In the genomic region with DNA sequence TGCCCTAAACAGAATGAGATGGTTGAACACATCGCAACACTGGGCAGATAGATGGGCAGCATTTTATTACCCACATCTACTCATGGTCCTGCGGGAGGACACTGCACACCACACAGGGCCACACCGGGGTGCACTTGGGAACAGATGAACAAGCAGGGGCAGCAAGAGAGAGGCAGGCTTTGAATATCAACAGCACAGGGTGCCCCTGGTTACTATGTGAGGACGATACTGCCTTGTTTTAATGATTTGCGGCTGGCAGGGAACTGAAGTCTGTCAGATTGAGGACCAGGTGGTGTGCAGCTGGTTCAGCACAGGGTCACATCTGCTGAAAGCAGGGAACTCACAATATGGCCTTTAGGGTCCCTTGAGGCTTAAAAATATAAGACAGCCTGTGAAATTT, we compare ENCODE assay signal across 1 cellular context.
TF ChIP-seq lines count a peak whose summit lies in the region.

No MANE protein-coding gene starts in this region.

TF ChIP-seq in GM12878, 131 proteins besides CTCF, POLR2A, EP300 and RAD21 (continued from another document and continues in another):
- TF ChIP-seq, protein P1, sequence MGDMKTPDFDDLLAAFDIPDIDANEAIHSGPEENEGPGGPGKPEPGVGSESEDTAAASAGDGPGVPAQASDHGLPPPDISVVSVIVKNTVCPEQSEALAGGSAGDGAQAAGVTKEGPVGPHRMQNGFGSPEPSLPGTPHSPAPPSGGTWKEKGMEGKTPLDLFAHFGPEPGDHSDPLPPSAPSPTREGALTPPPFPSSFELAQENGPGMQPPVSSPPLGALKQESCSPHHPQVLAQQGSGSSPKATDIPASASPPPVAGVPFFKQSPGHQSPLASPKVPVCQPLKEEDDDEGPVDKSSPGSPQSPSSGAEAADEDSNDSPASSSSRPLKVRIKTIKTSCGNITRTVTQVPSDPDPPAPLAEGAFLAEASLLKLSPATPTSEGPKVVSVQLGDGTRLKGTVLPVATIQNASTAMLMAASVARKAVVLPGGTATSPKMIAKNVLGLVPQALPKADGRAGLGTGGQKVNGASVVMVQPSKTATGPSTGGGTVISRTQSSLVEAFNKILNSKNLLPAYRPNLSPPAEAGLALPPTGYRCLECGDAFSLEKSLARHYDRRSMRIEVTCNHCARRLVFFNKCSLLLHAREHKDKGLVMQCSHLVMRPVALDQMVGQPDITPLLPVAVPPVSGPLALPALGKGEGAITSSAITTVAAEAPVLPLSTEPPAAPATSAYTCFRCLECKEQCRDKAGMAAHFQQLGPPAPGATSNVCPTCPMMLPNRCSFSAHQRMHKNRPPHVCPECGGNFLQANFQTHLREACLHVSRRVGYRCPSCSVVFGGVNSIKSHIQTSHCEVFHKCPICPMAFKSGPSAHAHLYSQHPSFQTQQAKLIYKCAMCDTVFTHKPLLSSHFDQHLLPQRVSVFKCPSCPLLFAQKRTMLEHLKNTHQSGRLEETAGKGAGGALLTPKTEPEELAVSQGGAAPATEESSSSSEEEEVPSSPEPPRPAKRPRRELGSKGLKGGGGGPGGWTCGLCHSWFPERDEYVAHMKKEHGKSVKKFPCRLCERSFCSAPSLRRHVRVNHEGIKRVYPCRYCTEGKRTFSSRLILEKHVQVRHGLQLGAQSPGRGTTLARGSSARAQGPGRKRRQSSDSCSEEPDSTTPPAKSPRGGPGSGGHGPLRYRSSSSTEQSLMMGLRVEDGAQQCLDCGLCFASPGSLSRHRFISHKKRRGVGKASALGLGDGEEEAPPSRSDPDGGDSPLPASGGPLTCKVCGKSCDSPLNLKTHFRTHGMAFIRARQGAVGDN (IDR thresholded peaks at IDR 0.05): peak; percentile 93
- TF ChIP-seq MYB (IDR thresholded peaks at IDR 0.05; ENCODE audit: borderline replicate concordance, low read depth, low read length) (no peak), HDGF (IDR thresholded peaks at IDR 0.05) (peak; percentile 59), PAX8 (IDR thresholded peaks at IDR 0.05) (no peak), SMARCA5 (IDR thresholded peaks at IDR 0.05) (peak; percentile 57; the same call in 1 of the 2 replicates), FOXM1 (IDR thresholded peaks at IDR 0.05; ENCODE audit: low read depth, low read length) (peak; percentile 81; the same call in 1 of the 2 replicates), RAD51 (IDR thresholded peaks at IDR 0.05) (no peak), NR2C2 (IDR thresholded peaks at IDR 0.05; ENCODE audit: borderline replicate concordance, control insufficient read depth, insufficient read length, low read depth) (no peak), EGR1 (IDR thresholded peaks at IDR 0.05; ENCODE audit: borderline replicate concordance in 1 of 2, low read depth in 2 of 2, low read length in 2 of 2) (no peak), NBN (IDR thresholded peaks at IDR 0.05) (peak; percentile 67), MEF2B (IDR thresholded peaks at IDR 0.05; ENCODE audit: partially characterized antibody, poor library complexity, severe bottlenecking) (peak; percentile 93), RB1 (IDR thresholded peaks at IDR 0.05; ENCODE audit: borderline replicate concordance) (no peak), POLR2AphosphoS2 (IDR thresholded peaks at IDR 0.05; ENCODE audit: low read depth, low read length) (no peak), STAT3 (IDR thresholded peaks at IDR 0.05; ENCODE audit: low read depth, low read length) (no peak), NFXL1 (IDR thresholded peaks at IDR 0.05; ENCODE audit: borderline replicate concordance) (no peak), KLF5 (IDR thresholded peaks at IDR 0.05; ENCODE audit: partially characterized antibody) (no peak), STAT1 (conservative IDR thresholded peaks at IDR 0.05) (no peak), CEBPB (IDR thresholded peaks at IDR 0.05; ENCODE audit: borderline replicate concordance in 1 of 2, low read depth in 2 of 2, low read length in 2 of 2) (no peak), ZNF622 (IDR thresholded peaks at IDR 0.05) (no peak), BRCA1 (IDR thresholded peaks at IDR 0.05; ENCODE audit: low read depth, low read length) (no peak), SREBF2 (IDR thresholded peaks at IDR 0.05; ENCODE audit: low read length) (0 out of 2 replicates have a peak, but pooled peaks have one; percentile 5), SMC3 (IDR thresholded peaks at IDR 0.05; ENCODE audit: borderline replicate concordance, low read length) (peak; percentile 16; the same call in 1 of the 2 replicates), CBX5 (IDR thresholded peaks at IDR 0.05; ENCODE audit: low read depth) (0 out of 2 replicates have a peak, but pooled peaks have one; percentile 76), CREM (IDR thresholded peaks at IDR 0.05; ENCODE audit: low read depth) (no peak), ZNF207 (IDR thresholded peaks at IDR 0.05; ENCODE audit: borderline replicate concordance) (no peak), NRF1 (conservative IDR thresholded peaks at IDR 0.05; ENCODE audit: low read depth, low read length) (no peak), PAX5 (IDR thresholded peaks at IDR 0.05; ENCODE audit: borderline replicate concordance, low read depth, low read length) (peak; percentile 45; the same call in 1 of the 2 replicates), RBBP5 (conservative IDR thresholded peaks at IDR 0.05) (no peak), KDM1A (IDR thresholded peaks at IDR 0.05; ENCODE audit: borderline replicate concordance) (no peak), MTA3 (IDR thresholded peaks at IDR 0.05; ENCODE audit: borderline replicate concordance, low read length) (0 out of 2 replicates have a peak, but pooled peaks have one; percentile 71), ZNF24 (IDR thresholded peaks at IDR 0.05) (no peak), HDAC6 (IDR thresholded peaks at IDR 0.05; ENCODE audit: unreplicated experiment) (no peak), ZBED1 (IDR thresholded peaks at IDR 0.05; ENCODE audit: borderline replicate concordance) (peak; percentile 57; the same call in 1 of the 2 replicates), MYC (IDR thresholded peaks at IDR 0.05; ENCODE audit: insufficient read depth, insufficient read length, insufficient replicate concordance, low read length, severe bottlenecking) (no peak), ZNF274 (IDR thresholded peaks at IDR 0.05; ENCODE audit: insufficient read depth, insufficient read length) (no peak), HCFC1 (IDR thresholded peaks at IDR 0.05; ENCODE audit: low read length) (no peak), SREBF1 (IDR thresholded peaks at IDR 0.05; ENCODE audit: low read length) (no peak), JUND (IDR thresholded peaks at IDR 0.05; ENCODE audit: low read depth, low read length) (no peak), POU2F2 (IDR thresholded peaks at IDR 0.05; ENCODE audit: borderline replicate concordance, low read depth, low read length) (peak; percentile 82; the same call in 2 of the 3 replicates), NFYA (IDR thresholded peaks at IDR 0.05; ENCODE audit: borderline replicate concordance, low read depth, low read length) (no peak)
- TF ChIP-seq, protein P2, sequence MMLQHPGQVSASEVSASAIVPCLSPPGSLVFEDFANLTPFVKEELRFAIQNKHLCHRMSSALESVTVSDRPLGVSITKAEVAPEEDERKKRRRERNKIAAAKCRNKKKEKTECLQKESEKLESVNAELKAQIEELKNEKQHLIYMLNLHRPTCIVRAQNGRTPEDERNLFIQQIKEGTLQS (IDR thresholded peaks at IDR 0.05; ENCODE audit: borderline replicate concordance, extremely low read depth, low read depth, low read length): no peak
- TF ChIP-seq, protein P3, sequence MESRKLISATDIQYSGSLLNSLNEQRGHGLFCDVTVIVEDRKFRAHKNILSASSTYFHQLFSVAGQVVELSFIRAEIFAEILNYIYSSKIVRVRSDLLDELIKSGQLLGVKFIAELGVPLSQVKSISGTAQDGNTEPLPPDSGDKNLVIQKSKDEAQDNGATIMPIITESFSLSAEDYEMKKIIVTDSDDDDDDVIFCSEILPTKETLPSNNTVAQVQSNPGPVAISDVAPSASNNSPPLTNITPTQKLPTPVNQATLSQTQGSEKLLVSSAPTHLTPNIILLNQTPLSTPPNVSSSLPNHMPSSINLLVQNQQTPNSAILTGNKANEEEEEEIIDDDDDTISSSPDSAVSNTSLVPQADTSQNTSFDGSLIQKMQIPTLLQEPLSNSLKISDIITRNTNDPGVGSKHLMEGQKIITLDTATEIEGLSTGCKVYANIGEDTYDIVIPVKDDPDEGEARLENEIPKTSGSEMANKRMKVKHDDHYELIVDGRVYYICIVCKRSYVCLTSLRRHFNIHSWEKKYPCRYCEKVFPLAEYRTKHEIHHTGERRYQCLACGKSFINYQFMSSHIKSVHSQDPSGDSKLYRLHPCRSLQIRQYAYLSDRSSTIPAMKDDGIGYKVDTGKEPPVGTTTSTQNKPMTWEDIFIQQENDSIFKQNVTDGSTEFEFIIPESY (IDR thresholded peaks at IDR 0.05): no peak
- TF ChIP-seq, protein P4, sequence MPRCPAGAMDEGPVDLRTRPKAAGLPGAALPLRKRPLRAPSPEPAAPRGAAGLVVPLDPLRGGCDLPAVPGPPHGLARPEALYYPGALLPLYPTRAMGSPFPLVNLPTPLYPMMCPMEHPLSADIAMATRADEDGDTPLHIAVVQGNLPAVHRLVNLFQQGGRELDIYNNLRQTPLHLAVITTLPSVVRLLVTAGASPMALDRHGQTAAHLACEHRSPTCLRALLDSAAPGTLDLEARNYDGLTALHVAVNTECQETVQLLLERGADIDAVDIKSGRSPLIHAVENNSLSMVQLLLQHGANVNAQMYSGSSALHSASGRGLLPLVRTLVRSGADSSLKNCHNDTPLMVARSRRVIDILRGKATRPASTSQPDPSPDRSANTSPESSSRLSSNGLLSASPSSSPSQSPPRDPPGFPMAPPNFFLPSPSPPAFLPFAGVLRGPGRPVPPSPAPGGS (IDR thresholded peaks at IDR 0.05; ENCODE audit: borderline replicate concordance, insufficient read depth, low read depth, low read length, poor library complexity, severe bottlenecking): peak; percentile 78
- TF ChIP-seq, protein P5, sequence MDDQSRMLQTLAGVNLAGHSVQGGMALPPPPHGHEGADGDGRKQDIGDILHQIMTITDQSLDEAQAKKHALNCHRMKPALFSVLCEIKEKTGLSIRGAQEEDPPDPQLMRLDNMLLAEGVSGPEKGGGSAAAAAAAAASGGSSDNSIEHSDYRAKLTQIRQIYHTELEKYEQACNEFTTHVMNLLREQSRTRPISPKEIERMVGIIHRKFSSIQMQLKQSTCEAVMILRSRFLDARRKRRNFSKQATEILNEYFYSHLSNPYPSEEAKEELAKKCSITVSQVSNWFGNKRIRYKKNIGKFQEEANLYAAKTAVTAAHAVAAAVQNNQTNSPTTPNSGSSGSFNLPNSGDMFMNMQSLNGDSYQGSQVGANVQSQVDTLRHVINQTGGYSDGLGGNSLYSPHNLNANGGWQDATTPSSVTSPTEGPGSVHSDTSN (IDR thresholded peaks at IDR 0.05; ENCODE audit: insufficient replicate concordance, low read depth, low read length): peak; percentile 42
- TF ChIP-seq, protein P6, sequence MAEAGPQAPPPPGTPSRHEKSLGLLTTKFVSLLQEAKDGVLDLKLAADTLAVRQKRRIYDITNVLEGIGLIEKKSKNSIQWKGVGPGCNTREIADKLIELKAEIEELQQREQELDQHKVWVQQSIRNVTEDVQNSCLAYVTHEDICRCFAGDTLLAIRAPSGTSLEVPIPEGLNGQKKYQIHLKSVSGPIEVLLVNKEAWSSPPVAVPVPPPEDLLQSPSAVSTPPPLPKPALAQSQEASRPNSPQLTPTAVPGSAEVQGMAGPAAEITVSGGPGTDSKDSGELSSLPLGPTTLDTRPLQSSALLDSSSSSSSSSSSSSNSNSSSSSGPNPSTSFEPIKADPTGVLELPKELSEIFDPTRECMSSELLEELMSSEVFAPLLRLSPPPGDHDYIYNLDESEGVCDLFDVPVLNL (IDR thresholded peaks at IDR 0.05; ENCODE audit: low read depth, low read length): no peak
- TF ChIP-seq, protein P7, sequence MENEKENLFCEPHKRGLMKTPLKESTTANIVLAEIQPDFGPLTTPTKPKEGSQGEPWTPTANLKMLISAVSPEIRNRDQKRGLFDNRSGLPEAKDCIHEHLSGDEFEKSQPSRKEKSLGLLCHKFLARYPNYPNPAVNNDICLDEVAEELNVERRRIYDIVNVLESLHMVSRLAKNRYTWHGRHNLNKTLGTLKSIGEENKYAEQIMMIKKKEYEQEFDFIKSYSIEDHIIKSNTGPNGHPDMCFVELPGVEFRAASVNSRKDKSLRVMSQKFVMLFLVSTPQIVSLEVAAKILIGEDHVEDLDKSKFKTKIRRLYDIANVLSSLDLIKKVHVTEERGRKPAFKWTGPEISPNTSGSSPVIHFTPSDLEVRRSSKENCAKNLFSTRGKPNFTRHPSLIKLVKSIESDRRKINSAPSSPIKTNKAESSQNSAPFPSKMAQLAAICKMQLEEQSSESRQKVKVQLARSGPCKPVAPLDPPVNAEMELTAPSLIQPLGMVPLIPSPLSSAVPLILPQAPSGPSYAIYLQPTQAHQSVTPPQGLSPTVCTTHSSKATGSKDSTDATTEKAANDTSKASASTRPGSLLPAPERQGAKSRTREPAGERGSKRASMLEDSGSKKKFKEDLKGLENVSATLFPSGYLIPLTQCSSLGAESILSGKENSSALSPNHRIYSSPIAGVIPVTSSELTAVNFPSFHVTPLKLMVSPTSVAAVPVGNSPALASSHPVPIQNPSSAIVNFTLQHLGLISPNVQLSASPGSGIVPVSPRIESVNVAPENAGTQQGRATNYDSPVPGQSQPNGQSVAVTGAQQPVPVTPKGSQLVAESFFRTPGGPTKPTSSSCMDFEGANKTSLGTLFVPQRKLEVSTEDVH (IDR thresholded peaks at IDR 0.05; ENCODE audit: low read depth, partially characterized antibody): peak; percentile 20
- TF ChIP-seq, protein P8, sequence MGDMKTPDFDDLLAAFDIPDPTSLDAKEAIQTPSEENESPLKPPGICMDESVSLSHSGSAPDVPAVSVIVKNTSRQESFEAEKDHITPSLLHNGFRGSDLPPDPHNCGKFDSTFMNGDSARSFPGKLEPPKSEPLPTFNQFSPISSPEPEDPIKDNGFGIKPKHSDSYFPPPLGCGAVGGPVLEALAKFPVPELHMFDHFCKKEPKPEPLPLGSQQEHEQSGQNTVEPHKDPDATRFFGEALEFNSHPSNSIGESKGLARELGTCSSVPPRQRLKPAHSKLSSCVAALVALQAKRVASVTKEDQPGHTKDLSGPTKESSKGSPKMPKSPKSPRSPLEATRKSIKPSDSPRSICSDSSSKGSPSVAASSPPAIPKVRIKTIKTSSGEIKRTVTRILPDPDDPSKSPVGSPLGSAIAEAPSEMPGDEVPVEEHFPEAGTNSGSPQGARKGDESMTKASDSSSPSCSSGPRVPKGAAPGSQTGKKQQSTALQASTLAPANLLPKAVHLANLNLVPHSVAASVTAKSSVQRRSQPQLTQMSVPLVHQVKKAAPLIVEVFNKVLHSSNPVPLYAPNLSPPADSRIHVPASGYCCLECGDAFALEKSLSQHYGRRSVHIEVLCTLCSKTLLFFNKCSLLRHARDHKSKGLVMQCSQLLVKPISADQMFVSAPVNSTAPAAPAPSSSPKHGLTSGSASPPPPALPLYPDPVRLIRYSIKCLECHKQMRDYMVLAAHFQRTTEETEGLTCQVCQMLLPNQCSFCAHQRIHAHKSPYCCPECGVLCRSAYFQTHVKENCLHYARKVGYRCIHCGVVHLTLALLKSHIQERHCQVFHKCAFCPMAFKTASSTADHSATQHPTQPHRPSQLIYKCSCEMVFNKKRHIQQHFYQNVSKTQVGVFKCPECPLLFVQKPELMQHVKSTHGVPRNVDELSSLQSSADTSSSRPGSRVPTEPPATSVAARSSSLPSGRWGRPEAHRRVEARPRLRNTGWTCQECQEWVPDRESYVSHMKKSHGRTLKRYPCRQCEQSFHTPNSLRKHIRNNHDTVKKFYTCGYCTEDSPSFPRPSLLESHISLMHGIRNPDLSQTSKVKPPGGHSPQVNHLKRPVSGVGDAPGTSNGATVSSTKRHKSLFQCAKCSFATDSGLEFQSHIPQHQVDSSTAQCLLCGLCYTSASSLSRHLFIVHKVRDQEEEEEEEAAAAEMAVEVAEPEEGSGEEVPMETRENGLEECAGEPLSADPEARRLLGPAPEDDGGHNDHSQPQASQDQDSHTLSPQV (IDR thresholded peaks at IDR 0.05): no peak
